In the genomic region with DNA sequence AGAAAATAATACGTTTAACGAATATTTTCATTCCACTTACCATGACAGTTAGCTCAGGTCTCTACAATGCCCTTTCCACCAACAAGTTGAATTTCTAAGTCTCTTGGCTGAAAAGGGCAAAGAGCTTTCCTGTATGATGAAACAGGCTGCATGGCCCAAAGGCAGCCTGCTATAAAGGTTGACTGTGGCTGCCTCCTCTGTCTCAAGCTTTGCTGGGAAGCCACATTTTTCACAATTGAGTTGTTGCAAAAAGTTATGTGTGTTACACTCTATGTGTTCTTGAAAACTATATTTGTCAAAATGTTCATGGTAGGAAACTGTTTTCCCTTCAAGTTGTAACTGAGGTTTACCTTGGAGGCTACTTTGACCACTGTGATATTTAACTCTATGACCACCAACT, we compare ENCODE assay signal across 19 cellular contexts. TPM values are rescaled to one million over a fixed set of nuclear protein-coding genes. Genes with fewer than 3 reads are reported as not detected.
DNase-seq lines count a peak whose midpoint lies in the region; ATAC-seq and TF ChIP-seq lines count a peak whose summit lies in the region.
"Had no signal": no experiment of that assay in that cellular context is flagged by ENCODE, and none has a peak within 500 bp of the region (broad histone marks: within the 10 kb centered on the region; RNA-seq: fewer than 3 reads in every experiment).

No MANE protein-coding gene starts in this region.

- H3K4me1 ChIP-seq in neutrophil (ENCODE audit: control insufficient read depth in 1 of 2, insufficient read depth in 1 of 2, low read depth in 1 of 2, low read length in 1 of 2) = peaks cover 52 to 67% of the 10 kb centered on the region in 2 experiments
- H3K4me1 ChIP-seq: gastrocnemius medialis had no signal

- no peak overlapping the region for H3K4me3 Mint-ChIP-seq in activated CD4-positive, alpha-beta T cell treated with anti-CD3 and anti-CD28 coated beads for 36 hours
- H3K4me3 Mint-ChIP-seq in immature natural killer cell = no peak overlapping the region
- H3K4me3 Mint-ChIP-seq: CD4-positive, alpha-beta memory T cell had no signal

- H3K27ac Mint-ChIP-seq in activated CD4-positive, alpha-beta T cell treated with anti-CD3 and anti-CD28 coated beads for 36 hours = peak overlapping the region; percentile 77
- H3K27ac Mint-ChIP-seq in immature natural killer cell = no peak overlapping the region
- H3K27ac Mint-ChIP-seq: CD4-positive, alpha-beta memory T cell had no signal

- no peaks in the 10 kb centered on the region for H3K9me3 ChIP-seq in neutrophil
- H3K9me3 ChIP-seq: gastrocnemius medialis had no signal

- DNase-seq in activated CD4-positive, alpha-beta T cell treated with anti-CD3 and anti-CD28 coated beads for 36 hours = peak; percentile 38
- DNase-seq in activated CD4-positive, alpha-beta T cell treated with anti-CD3 and anti-CD28 coated beads, Interleukin-2, amount 50 U/mL, for 48 hours = no peak
- DNase-seq in germinal center (ENCODE audit: low spot score) = no peak
- DNase-seq in KBM-7 = no peak
- DNase-seq in immature natural killer cell = no peak
- DNase-seq: CD4-positive, alpha-beta memory T cell; cerebellar nuclear complex; gastrocnemius medialis; Karpas-422; mesendoderm; NCI-H1436 treated with DMSO at 0.1 percent for 48 hours; NCI-H510A; stimulated activated CD4-positive, alpha-beta T cell treated with anti-CD3 and anti-CD28 coated beads, Interleukin-4, amount 100 ng/mL, for 1 hour had no signal

- peak overlapping the region; percentile 64 for H3K27ac ChIP-seq in neutrophil
- H3K27ac ChIP-seq: gastrocnemius medialis, SK-N-MC had no signal

- H3K4me1 Mint-ChIP-seq in activated CD4-positive, alpha-beta T cell treated with anti-CD3 and anti-CD28 coated beads for 36 hours = peaks cover 14% of the 10 kb centered on the region
- no peaks in the 10 kb centered on the region for H3K4me1 Mint-ChIP-seq in immature natural killer cell
- H3K4me1 Mint-ChIP-seq: CD4-positive, alpha-beta memory T cell had no signal

- TF ChIP-seq CTCF in neutrophil (IDR thresholded peaks at IDR 0.05) = no peak

- no peaks in the 10 kb centered on the region for H3K27me3 ChIP-seq in neutrophil
- H3K27me3 ChIP-seq: gastrocnemius medialis had no signal

- H3K36me3 Mint-ChIP-seq in activated CD4-positive, alpha-beta T cell treated with anti-CD3 and anti-CD28 coated beads for 36 hours (ENCODE audit: low read depth) = no peaks in the 10 kb centered on the region
- no peaks in the 10 kb centered on the region for H3K36me3 Mint-ChIP-seq in immature natural killer cell
- H3K36me3 Mint-ChIP-seq: CD4-positive, alpha-beta memory T cell had no signal

- ATAC-seq in activated CD4-positive, alpha-beta T cell treated with anti-CD3 and anti-CD28 coated beads for 36 hours = peak; percentile 58
- ATAC-seq in HG02678 (IDR thresholded peaks at IDR 0.05; ENCODE audit: unreplicated experiment) = peak; percentile 5
- ATAC-seq in HG03469 (IDR thresholded peaks at IDR 0.05; ENCODE audit: unreplicated experiment) = peak; percentile 7
- ATAC-seq: gastrocnemius medialis had no signal

- H3K4me3 ChIP-seq in neutrophil (ENCODE audit: low read depth in 1 of 2, low read length in 1 of 2) = no peak overlapping the region
- H3K4me3 ChIP-seq: gastrocnemius medialis, SK-N-MC had no signal

- POLR2A ChIA-PET in activated CD4-positive, alpha-beta T cell treated with anti-CD3 and anti-CD28 coated beads for 36 hours (lab: Charles Lee) = no interaction called here

- intact Hi-C loops in activated CD4-positive, alpha-beta T cell treated with anti-CD3 and anti-CD28 coated beads for 36 hours (cut with DNase I, micrococcal nuclease) = loop anchor here (1.0 to 10.0 kb wide), 7 partner anchors 16 to 851 kb away; a partner anchor contains a TSS

- peaks cover 14% of the 10 kb centered on the region for H3K27me3 Mint-ChIP-seq in activated CD4-positive, alpha-beta T cell treated with anti-CD3 and anti-CD28 coated beads for 36 hours
- no peaks in the 10 kb centered on the region for H3K27me3 Mint-ChIP-seq in immature natural killer cell (ENCODE audit: low read depth in 3 of 3)

- CTCF ChIA-PET in activated CD4-positive, alpha-beta T cell treated with anti-CD3 and anti-CD28 coated beads for 36 hours (lab: Charles Lee) = interaction anchor here (0.6 to 4.9 kb wide), 5 partner anchors 16 to 849 kb away, joined by 3 to 42 read pairs (median 5); no protein-coding TSS in a partner anchor

- H3K9me3 Mint-ChIP-seq in activated CD4-positive, alpha-beta T cell treated with anti-CD3 and anti-CD28 coated beads for 36 hours (ENCODE audit: low read depth) = no peaks in the 10 kb centered on the region
- H3K9me3 Mint-ChIP-seq in immature natural killer cell = no peaks in the 10 kb centered on the region
- H3K9me3 Mint-ChIP-seq: CD4-positive, alpha-beta memory T cell had no signal

- in situ Hi-C loops in KBM-7 (cut with MboI; ENCODE audit: low pct_unique_long_range_greater_than_20kb, low sequenced_read_pairs) = no loop called here

- H3K36me3 ChIP-seq in neutrophil = peaks cover 31% of the 10 kb centered on the region
- H3K36me3 ChIP-seq: gastrocnemius medialis had no signal

RNA-seq across cellular contexts. Expression of a gene that starts 49.5 kb away (rescaled TPM):
- total RNA-seq in activated CD4-positive, alpha-beta T cell treated with anti-CD3 and anti-CD28 coated beads for 36 hours = not detected
- polyA plus RNA-seq in immature natural killer cell = not detected
- total RNA-seq: CD4-positive, alpha-beta memory T cell had no signal
- polyA plus RNA-seq: CD4-positive, alpha-beta memory T cell had no signal

RNA-seq across cellular contexts. Expression of a gene that starts 56.0 kb away (rescaled TPM):
- total RNA-seq in activated CD4-positive, alpha-beta T cell treated with anti-CD3 and anti-CD28 coated beads for 36 hours = not detected
- not detected for polyA plus RNA-seq in immature natural killer cell
- total RNA-seq: CD4-positive, alpha-beta memory T cell; endothelial cell of umbilical vein; gastrocnemius medialis; ureter had no signal
- polyA plus RNA-seq: CD4-positive, alpha-beta memory T cell; endothelial cell of umbilical vein had no signal

Comparison
In these comparisons a context has a peak if more than half of its experiments do, and no peak if none do; other contexts are left out.
1. ATAC-seq: peak in every context shown above with its lines; median percentile 58 in activated CD4-positive, alpha-beta T cell treated with anti-CD3 and anti-CD28 coated beads for 36 hours; 7 in HG03469; 5 in HG02678.